ENCODE assay signal across 20 cellular contexts in genomic region chr14:34985740-34986139, GRCh38. TPM values are rescaled to one million over a fixed set of nuclear protein-coding genes. Genes with fewer than 3 reads are reported as not detected.
DNase-seq lines count a peak whose midpoint lies in the region; ATAC-seq, FAIRE-seq and TF ChIP-seq lines count a peak whose summit lies in the region.
"Had no signal": no experiment of that assay in that cellular context is flagged by ENCODE, and none has a peak within 500 bp of the region (broad histone marks: within the 10 kb centered on the region; RNA-seq: fewer than 3 reads in every experiment).

No MANE protein-coding gene starts in this region.

- POLR2A ChIA-PET in A549 (lab: Yijun Ruan, JAX) = no interaction called here
- POLR2A ChIA-PET in CD8-positive, alpha-beta memory T cell (lab: Charles Lee) = interaction anchor here (0.6 kb wide), 1 partner anchor 115 kb away, joined by 3 read pairs; no protein-coding TSS in a partner anchor
- POLR2A ChIA-PET in PC-9 (lab: Charles Lee; ENCODE audit: unreplicated experiment) = interaction anchor here (0.8 kb wide), 1 partner anchor 103 kb away, joined by 4 read pairs; no protein-coding TSS in a partner anchor

- BruUV-seq in PC-9 (replicated peaks; lab: Mats Ljungman, UMichigan) = no TSS peak

- H3K4me2 ChIP-seq in A549 = peak overlapping the region; percentile 15; the same call in 1 of the 3 replicates
- H3K4me2 ChIP-seq in PC-9 = peak overlapping the region; percentile 36; the same call in 1 of the 2 replicates

- no peaks in the 10 kb centered on the region for H3K9me2 ChIP-seq in PC-9 (ENCODE audit: insufficient read depth)

- peaks cover 0 to 9% (median 0%) of the 10 kb centered on the region in 3 donors for H3K36me3 Mint-ChIP-seq in CD8-positive, alpha-beta memory T cell
- H3K36me3 Mint-ChIP-seq in immature natural killer cell = peaks cover 0 to 4% (median 0%) of the 10 kb centered on the region in 3 donors

- H3K27ac ChIP-seq in A549 (no peak overlapping the region), PC-9 (no peak overlapping the region)
- H3K27ac ChIP-seq in CD8-positive, alpha-beta memory T cell (ENCODE audit: low read depth, low read length) = no peak overlapping the region
- H3K27ac ChIP-seq: vagina had no signal

- no peaks in the 10 kb centered on the region for H3K27me3 ChIP-seq in CD8-positive, alpha-beta memory T cell (ENCODE audit: insufficient read depth, low read length, poor library complexity, severe bottlenecking)
- H3K27me3 ChIP-seq in PC-9 (ENCODE audit: insufficient read depth, low read depth) = no peaks in the 10 kb centered on the region
- H3K27me3 ChIP-seq: vagina had no signal

- H4K20me1 ChIP-seq in PC-9 (ENCODE audit: insufficient read depth) = no peaks in the 10 kb centered on the region

- no peak for TF ChIP-seq CTCF in A549 (IDR thresholded peaks at IDR 0.05)
- TF ChIP-seq CTCF in PC-9 (conservative IDR thresholded peaks at IDR 0.05) = no peak

- peak overlapping the region in 4 of 7 donors; percentile 9 to 78 (median 49) for H3K4me3 Mint-ChIP-seq in CD8-positive, alpha-beta memory T cell
- H3K4me3 Mint-ChIP-seq in immature natural killer cell = peak overlapping the region in 2 of 5 donors; percentile 0 to 47
- H3K4me3 Mint-ChIP-seq: neural crest cell had no signal

- no peak for TF ChIP-seq RAD21 in A549 (conservative IDR thresholded peaks at IDR 0.05 in 1 of 2, IDR thresholded peaks at IDR 0.05 in 1 of 2)

- peak overlapping the region in 2 of 8 donors; percentile 2 to 45 for H3K27ac Mint-ChIP-seq in CD8-positive, alpha-beta memory T cell
- peak overlapping the region in 5 of 6 donors; percentile 18 to 86 (median 53) for H3K27ac Mint-ChIP-seq in immature natural killer cell

- no peaks in the 10 kb centered on the region for H3K27me3 Mint-ChIP-seq in CD8-positive, alpha-beta memory T cell
- H3K27me3 Mint-ChIP-seq in immature natural killer cell (ENCODE audit: low read depth in 3 of 3) = no peaks in the 10 kb centered on the region
- H3K27me3 Mint-ChIP-seq: CD4-positive, alpha-beta memory T cell had no signal

- intact Hi-C loops in PC-9 (cut with micrococcal nuclease; ENCODE audit: unreplicated experiment) = no loop called here

- H3K4me3 ChIP-seq in A549 (no peak overlapping the region), PC-9 (no peak overlapping the region)
- no peak overlapping the region for H3K4me3 ChIP-seq in CD8-positive, alpha-beta memory T cell (ENCODE audit: low read length)
- H3K4me3 ChIP-seq: vagina had no signal

- H3K9me3 ChIP-seq in A549 (no peaks in the 10 kb centered on the region), PC-9 (ENCODE audit: insufficient read depth, low read depth) (no peaks in the 10 kb centered on the region)
- no peaks in the 10 kb centered on the region for H3K9me3 ChIP-seq in CD8-positive, alpha-beta memory T cell (ENCODE audit: low read length)
- H3K9me3 ChIP-seq: vagina had no signal

- no peak for ATAC-seq in A549
- ATAC-seq in HG03280 (IDR thresholded peaks at IDR 0.05; ENCODE audit: unreplicated experiment) = no peak
- ATAC-seq: activated CD4-positive, CD25-positive, alpha-beta regulatory T cell treated with anti-CD3 and anti-CD28 coated beads, Interleukin-2, amount 50 U/mL, for 24 hours; HCT116 had no signal

- no peak for TF ChIP-seq EP300 in A549 (IDR thresholded peaks at IDR 0.05)

- peaks cover 66% of the 10 kb centered on the region for H3K79me2 ChIP-seq in PC-9 (ENCODE audit: low read depth)

- CTCF ChIA-PET in A549 (lab: Yijun Ruan, JAX) = no interaction called here
- CTCF ChIA-PET in CD8-positive, alpha-beta memory T cell (lab: Charles Lee) = no interaction called here
- CTCF ChIA-PET in PC-9 (lab: Charles Lee) = no interaction called here

- DNase-seq in A549 (ENCODE audit: low read depth in 1 of 2, low spot score in 1 of 2) = no peak
- no peak for DNase-seq in CD8-positive, alpha-beta memory T cell
- DNase-seq in PC-9 = no peak
- DNase-seq in immature natural killer cell = no peak
- no peak for DNase-seq in OCI-M2 (lab: John Stamatoyannopoulos, UW; ENCODE audit: unreplicated experiment)
- DNase-seq in NCI-H146 (lab: John Stamatoyannopoulos, UW) = no peak
- DNase-seq in H4 (ENCODE audit: low spot score) = no peak
- DNase-seq: CD4-positive, alpha-beta memory T cell; DMS153; effector CD8-positive, alpha-beta T cell; foreskin melanocyte; GF-D8; midbrain; NCI-H1436 treated with DMSO at 0.1 percent for 48 hours; NCI-H526 had no signal

- 77% methylated on average over 3 of the region's 3 CpGs for WGBS in A549 (ENCODE audit: missing lambda C conversion rate)

- TF ChIP-seq POLR2A in A549 (IDR thresholded peaks at IDR 0.05; ENCODE audit: low read length) = no peak

- no peaks in the 10 kb centered on the region for H3K36me3 ChIP-seq in CD8-positive, alpha-beta memory T cell (ENCODE audit: insufficient read depth, low read length)
- H3K36me3 ChIP-seq in PC-9 (ENCODE audit: low read depth) = no peaks in the 10 kb centered on the region
- H3K36me3 ChIP-seq: vagina had no signal

- H3K9me3 Mint-ChIP-seq in CD8-positive, alpha-beta memory T cell = no peaks in the 10 kb centered on the region
- H3K9me3 Mint-ChIP-seq in immature natural killer cell = no peaks in the 10 kb centered on the region
- H3K9me3 Mint-ChIP-seq: CD4-positive, alpha-beta memory T cell; neural crest cell had no signal

- H2AFZ ChIP-seq in PC-9 = no peak overlapping the region

- peaks cover 25 to 34% (median 33%) of the 10 kb centered on the region in 3 donors for H3K4me1 Mint-ChIP-seq in CD8-positive, alpha-beta memory T cell
- H3K4me1 Mint-ChIP-seq in immature natural killer cell = peaks cover 20 to 30% of the 10 kb centered on the region in 2 donors

- H3K4me1 ChIP-seq in A549 = peaks cover 15% of the 10 kb centered on the region; the same call in 2 of the 3 replicates
- peaks cover 51% of the 10 kb centered on the region for H3K4me1 ChIP-seq in CD8-positive, alpha-beta memory T cell (ENCODE audit: insufficient read depth, low read length)
- H3K4me1 ChIP-seq in PC-9 (replicated peaks; ENCODE audit: insufficient read depth) = peaks cover 15% of the 10 kb centered on the region; the same call in 1 of the 2 replicates

- FAIRE-seq in A549 (lab: Jason Lieb, UNC) = no peak

- peaks cover 24% of the 10 kb centered on the region for H3F3A ChIP-seq in PC-9 (ENCODE audit: insufficient read depth, low read depth)

TF ChIP-seq in A549, 52 proteins besides CTCF, POLR2A, EP300 and RAD21:
- TF ChIP-seq CEBPB (IDR thresholded peaks at IDR 0.05) (no peak), PHF8 (IDR thresholded peaks at IDR 0.05; ENCODE audit: borderline replicate concordance, low read depth) (no peak), JUNB (IDR thresholded peaks at IDR 0.05) (no peak), SMC3 (IDR thresholded peaks at IDR 0.05) (no peak), EHF (CRISPR knock-in tag; IDR thresholded peaks at IDR 0.05) (no peak)

RNA-seq across cellular contexts. Expression of gene SRP54, which starts 2.9 kb away (rescaled TPM):
- polyA plus RNA-seq in A549 (2011; rRNA removed) (62.5 and 103 TPM in 2 replicates), A549 (2017; fragmentation: RNase III; extraction: RNeasy Plus Mini Kit Qiagen cat#74134 plus additional on column Dnase treatment) (70.2 to 73.8 TPM (median 70.8 TPM) in 3 replicates), immature natural killer cell (10 to 100 TPM; 25.4 to 50.6 (median 29.5) TPM)
- polyA plus RNA-seq in A549 (2012; cell fraction: cytosol; rRNA removed) = 25.8 and 26.5 TPM in 2 replicates
- polyA plus RNA-seq in A549 (2012; cell fraction: nucleus; rRNA removed) = 37.4 and 37.9 TPM in 2 replicates
- 29.3 and 30.4 TPM in 2 replicates for polyA minus RNA-seq in A549 (2011; rRNA and poly(A)+ RNA removed)
- total RNA-seq in CD8-positive, alpha-beta memory T cell = 10 to 100 TPM; 76.2 to 76.5 TPM
- 34.5 TPM for polyA plus RNA-seq in CD8-positive, alpha-beta memory T cell
- total RNA-seq in PC-9 (2021) = 34.0 and 44.5 TPM in 2 replicates
- 88.7 and 91.8 TPM in 2 replicates for total RNA-seq in H4 (2014; rRNA removed; shearing (Covaris generic))
